In genomic region chr13:110561335-110562033, GRCh38 we compare ENCODE assay signal across 1 cellular context.
TF ChIP-seq lines count a peak whose summit lies in the region.

Gene RAB20 (minus strand): TSS chr13:110561722. CDS start chr13:110561519, 203 bp downstream.

TF ChIP-seq in K562, 482 proteins besides CTCF, POLR2A, EP300 and RAD21 (continued from another document):
- TF ChIP-seq TFAP4 (CRISPR knock-in tag; IDR thresholded peaks at IDR 0.05; ENCODE audit: borderline replicate concordance) (peak; percentile 50), NCOA6 (IDR thresholded peaks at IDR 0.05) (peak; percentile 63; the same call in 1 of the 2 replicates), MYC (IDR thresholded peaks at IDR 0.05; ENCODE audit: low read depth, low read length) (0 out of 2 replicates have a peak, but pooled peaks have one; percentile 8), MYC (CRISPR knock-in tag; IDR thresholded peaks at IDR 0.05; ENCODE audit: borderline replicate concordance, low read depth) (no peak)
